ENCODE assay signal across 1 cellular context in the genomic region with DNA sequence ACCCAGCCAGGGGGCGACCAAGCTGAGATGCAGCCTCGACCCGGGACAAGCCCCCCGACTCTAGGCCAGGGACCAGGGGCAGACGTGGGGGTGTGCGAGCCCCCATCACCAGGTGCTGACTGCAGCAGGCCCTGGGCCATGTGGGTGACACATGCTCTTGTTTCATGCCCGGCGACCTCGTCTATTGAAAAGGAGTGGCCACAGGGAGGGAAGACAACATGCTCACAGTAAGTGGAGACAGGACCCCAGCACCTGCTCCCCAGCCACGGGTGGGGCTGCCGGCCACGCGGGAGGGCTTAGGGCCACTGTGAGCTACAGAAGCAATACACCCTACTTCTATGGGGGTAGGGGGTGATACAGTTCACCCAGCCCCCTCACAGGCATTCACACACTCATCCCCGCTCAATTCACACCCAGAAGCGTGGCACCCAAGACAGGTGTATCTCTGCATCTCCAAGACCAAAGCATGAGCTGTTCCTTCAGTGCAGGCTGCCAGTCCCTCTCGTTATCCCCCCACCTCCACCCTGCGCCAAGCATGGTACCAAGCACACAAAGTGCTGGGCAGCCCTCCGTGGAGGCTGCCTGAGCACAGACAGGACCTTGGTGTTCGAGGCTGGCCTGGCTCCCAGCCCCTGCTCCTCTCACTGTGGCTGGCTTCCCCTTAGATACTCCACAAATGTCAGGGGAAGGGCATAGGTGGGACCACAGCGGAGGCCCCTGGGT.
TF ChIP-seq lines count a peak whose summit lies in the region.

No MANE protein-coding gene starts in this region.

TF ChIP-seq in H1, 55 proteins besides CTCF, POLR2A, EP300 and RAD21:
- no peak for TF ChIP-seq PHF8 (conservative IDR thresholded peaks at IDR 0.05; ENCODE audit: low read depth, low read length)
- TF ChIP-seq CBX5 (IDR thresholded peaks at IDR 0.05; ENCODE audit: low read depth, low read length) = no peak
- no peak for TF ChIP-seq ZNF274 (IDR thresholded peaks at IDR 0.05; ENCODE audit: borderline replicate concordance, extremely low read depth, low read length)
- TF ChIP-seq CEBPB (IDR thresholded peaks at IDR 0.05; ENCODE audit: low read depth, low read length) = no peak
- TF ChIP-seq GABPA (IDR thresholded peaks at IDR 0.05; ENCODE audit: borderline replicate concordance, insufficient read depth, low read length) = no peak
- no peak for TF ChIP-seq E2F6 (IDR thresholded peaks at IDR 0.05)
- no peak for TF ChIP-seq SP1 (IDR thresholded peaks at IDR 0.05; ENCODE audit: low read depth, low read length)
- no peak for TF ChIP-seq ASH2L (IDR thresholded peaks at IDR 0.05; ENCODE audit: low read length)
- TF ChIP-seq EGR1 (IDR thresholded peaks at IDR 0.05; ENCODE audit: borderline replicate concordance, low read depth, low read length) = no peak
- no peak for TF ChIP-seq RBBP5 (IDR thresholded peaks at IDR 0.05; ENCODE audit: borderline replicate concordance, low read depth, low read length)
- TF ChIP-seq SRF (IDR thresholded peaks at IDR 0.05; ENCODE audit: low read depth, low read length) = no peak
- no peak for TF ChIP-seq TAF7 (optimal IDR thresholded peaks at IDR 0.05; ENCODE audit: borderline replicate concordance, low read depth, low read length)
- TF ChIP-seq SUZ12 (IDR thresholded peaks at IDR 0.05; ENCODE audit: low read length) = no peak
- no peak for TF ChIP-seq CHD7 (IDR thresholded peaks at IDR 0.05; ENCODE audit: insufficient replicate concordance, low read length)
- no peak for TF ChIP-seq ATF2 (IDR thresholded peaks at IDR 0.05; ENCODE audit: low read length)
